10 cellular contexts compared by ENCODE assay signal in the genomic region with DNA sequence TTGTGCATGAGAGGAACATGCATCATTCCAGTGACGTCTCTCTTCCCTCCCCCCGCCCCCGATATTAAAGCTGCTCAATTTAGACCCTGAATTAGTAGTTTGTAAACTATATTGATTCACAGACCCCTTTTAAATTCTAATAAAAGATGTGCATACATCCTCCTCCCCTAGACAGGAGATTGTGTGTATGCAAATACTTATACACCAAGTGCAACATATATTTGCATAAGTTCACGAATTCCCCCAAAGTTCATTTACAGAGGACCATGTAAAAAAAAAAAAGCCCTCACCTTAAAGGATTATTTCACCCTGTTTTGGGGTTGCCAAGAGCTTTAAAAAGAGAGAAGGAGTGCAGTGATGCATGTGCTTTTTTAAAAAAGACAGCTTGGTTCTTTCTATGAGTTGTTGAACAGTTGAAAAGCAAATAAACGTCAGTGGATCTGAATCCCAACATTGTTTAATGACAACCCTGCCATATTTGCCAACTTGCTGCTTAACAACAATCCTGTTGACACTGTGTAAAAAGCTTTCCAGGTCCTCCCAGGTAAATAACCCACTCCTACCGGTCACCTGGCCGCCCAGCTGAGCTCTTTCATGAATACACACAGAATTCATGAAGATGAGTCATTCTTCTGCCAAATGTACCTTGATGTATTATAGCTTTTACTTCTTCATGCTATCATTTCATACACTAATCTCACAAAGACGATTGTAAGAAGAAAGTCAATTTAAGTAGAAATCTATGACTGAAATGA.
DNase-seq lines count a peak whose midpoint lies in the region; FAIRE-seq and TF ChIP-seq lines count a peak whose summit lies in the region.
"Had no signal": no experiment of that assay in that cellular context is flagged by ENCODE, and none has a peak within 500 bp of the region (broad histone marks: within the 10 kb centered on the region; RNA-seq: fewer than 3 reads in every experiment).

No MANE protein-coding gene starts in this region.

- no peak overlapping the region for H3K4me2 ChIP-seq in osteoblast (ENCODE audit: insufficient read depth, low read length)

- H3K27me3 ChIP-seq in small intestine (ENCODE audit: control insufficient read depth in 2 of 2, insufficient read depth in 2 of 2, low read length in 2 of 2) (no peaks in the 10 kb centered on the region), osteoblast (ENCODE audit: insufficient read depth, low read length) (no peaks in the 10 kb centered on the region), ovary (no peaks in the 10 kb centered on the region)

- no peak for FAIRE-seq in small intestine (lab: Jason Lieb, UNC)

- no peaks in the 10 kb centered on the region for H3K79me2 ChIP-seq in osteoblast (ENCODE audit: insufficient read depth, low read length)

- no peaks in the 10 kb centered on the region for H3K36me3 ChIP-seq in small intestine (ENCODE audit: control insufficient read depth in 2 of 2, insufficient read depth in 2 of 2, low read length in 2 of 2)
- H3K36me3 ChIP-seq in osteoblast (ENCODE audit: insufficient read depth, low read length) = no peaks in the 10 kb centered on the region
- no peaks in the 10 kb centered on the region for H3K36me3 ChIP-seq in ovary

- intact Hi-C loops in ovary (cut with DNase I) = no loop called here

- H3K27ac ChIP-seq in epithelial cell of prostate = peak overlapping the region; percentile 65
- no peak overlapping the region for H3K27ac ChIP-seq in small intestine (ENCODE audit: low read depth in 1 of 2, low read length in 1 of 2)
- no peak overlapping the region for H3K27ac ChIP-seq in osteoblast (ENCODE audit: low read depth, low read length)
- no peak overlapping the region for H3K27ac ChIP-seq in ovary
- H3K27ac ChIP-seq: GM23248 had no signal

- H3K4me1 ChIP-seq in small intestine (ENCODE audit: control insufficient read depth in 2 of 2, insufficient read depth in 1 of 2, low read depth in 1 of 2, low read length in 1 of 2) = no peaks in the 10 kb centered on the region
- H3K4me1 ChIP-seq in osteoblast (ENCODE audit: insufficient read depth, low read length) = peaks cover 7% of the 10 kb centered on the region
- H3K4me1 ChIP-seq in ovary (ENCODE audit: insufficient read depth) = no peaks in the 10 kb centered on the region

- DNase-seq in NCI-H446 treated with DMSO at 0.1 percent for 48 hours (lab: John Stamatoyannopoulos, UW) (peak; percentile 5), epithelial cell of prostate (ENCODE audit: low read depth, low spot score) (peak; percentile 68), small intestine (peak; percentile 40), GM13976 (ENCODE audit: low spot score) (no peak), osteoblast (ENCODE audit: insufficient read length, low spot score, missing footprints) (no peak), GDM1 (lab: John Stamatoyannopoulos, UW) (no peak), ovary (no peak)

- in situ Hi-C loops in GM13976 (cut with MboI; ENCODE audit: low sequenced_read_pairs, unreplicated experiment) = no loop called here

- H3K4me3 ChIP-seq in small intestine (ENCODE audit: low read depth in 1 of 2, low read length in 2 of 2) = no peak overlapping the region
- no peak overlapping the region for H3K4me3 ChIP-seq in osteoblast (ENCODE audit: insufficient read depth, low read length)
- no peak overlapping the region for H3K4me3 ChIP-seq in ovary
- H3K4me3 ChIP-seq: GM23248, skin epidermis had no signal

- TF ChIP-seq POLR2A in ovary (IDR thresholded peaks at IDR 0.05) = no peak

- H3K9me3 ChIP-seq in small intestine (ENCODE audit: control insufficient read depth, low read depth) (no peaks in the 10 kb centered on the region), osteoblast (ENCODE audit: low read depth, low read length) (no peaks in the 10 kb centered on the region), ovary (no peaks in the 10 kb centered on the region)

- TF ChIP-seq CTCF in GM13976 (IDR thresholded peaks at IDR 0.05; ENCODE audit: borderline replicate concordance, control extremely low read depth, extremely low read depth, insufficient read depth, missing control alignments) = no peak
- TF ChIP-seq CTCF in osteoblast (IDR thresholded peaks at IDR 0.05; ENCODE audit: extremely low read depth, low read depth, low read length) = no peak
- TF ChIP-seq CTCF in ovary (IDR thresholded peaks at IDR 0.05) = no peak

- H4K20me1 ChIP-seq in osteoblast (ENCODE audit: insufficient read depth, low read length) = no peaks in the 10 kb centered on the region

- H2AFZ ChIP-seq in osteoblast (ENCODE audit: low read length) = no peak overlapping the region
- H2AFZ ChIP-seq: GM23248 had no signal

- 50 to 57% (median 57%) methylated on average over 8 of the region's 8 CpGs for WGBS in small intestine, 3 donors
- 60 to 64% (median 61%) methylated on average over 8 of the region's 8 CpGs for WGBS in ovary, 3 donors

- peak; percentile 63; the same call in 1 of the 2 replicates for TF ChIP-seq EP300 in Ishikawa (IDR thresholded peaks at IDR 0.05; ENCODE audit: borderline replicate concordance)
- no peak for TF ChIP-seq EP300 in ovary (IDR thresholded peaks at IDR 0.05)

- TF ChIP-seq RAD21 in Ishikawa (IDR thresholded peaks at IDR 0.05; ENCODE audit: low read depth) = no peak; the same call in 1 of the 2 replicates

TF ChIP-seq in Ishikawa, 13 proteins besides CTCF, POLR2A, EP300 and RAD21:
- TF ChIP-seq CREB1 (IDR thresholded peaks at IDR 0.05; ENCODE audit: low read depth) (no peak), NFIC (IDR thresholded peaks at IDR 0.05) (0 out of 2 replicates have a peak, but pooled peaks have one; percentile 23), EGR1 (IDR thresholded peaks at IDR 0.05) (no peak), FOXM1 (IDR thresholded peaks at IDR 0.05; ENCODE audit: borderline replicate concordance, low read depth) (peak; percentile 20; the same call in 1 of the 2 replicates), ZBTB7A (IDR thresholded peaks at IDR 0.05; ENCODE audit: low read depth) (no peak), CEBPB (IDR thresholded peaks at IDR 0.05) (no peak), YY1 (IDR thresholded peaks at IDR 0.05; ENCODE audit: low read depth) (no peak), TEAD4 (IDR thresholded peaks at IDR 0.05) (peak; percentile 40), MAX (IDR thresholded peaks at IDR 0.05) (no peak), TCF12 (IDR thresholded peaks at IDR 0.05; ENCODE audit: low read depth) (peak; percentile 38; the same call in 1 of the 2 replicates), USF1 (IDR thresholded peaks at IDR 0.05) (peak; percentile 67), TAF1 (IDR thresholded peaks at IDR 0.05; ENCODE audit: low read depth) (no peak), REST (IDR thresholded peaks at IDR 0.05; ENCODE audit: low read depth) (no peak)

Comparison
In these comparisons a context has a peak if more than half of its experiments do, and no peak if none do; other contexts are left out.
1. DNase-seq: peak in NCI-H446 treated with DMSO at 0.1 percent for 48 hours (single experiment), epithelial cell of prostate (single experiment) and small intestine (single experiment); none in GM13976 (single experiment), osteoblast (single experiment), GDM1 (single experiment) and ovary (0 of 5).